17 cellular contexts compared by ENCODE assay signal in genomic region chr5:54415896-54416640, GRCh38. TPM values are rescaled to one million over a fixed set of nuclear protein-coding genes. Genes with fewer than 3 reads are reported as not detected.
A peak's percentile ranks its signal among the peaks of the same experiment; 100 is the strongest.
DNase-seq lines count a peak whose midpoint lies in the region; ATAC-seq, FAIRE-seq and TF ChIP-seq lines count a peak whose summit lies in the region.
"Had no signal": no experiment of that assay in that cellular context is flagged by ENCODE, and none has a peak within 500 bp of the region (broad histone marks: within the 10 kb centered on the region; RNA-seq: fewer than 3 reads in every experiment).

No MANE protein-coding gene starts in this region.

- no peak overlapping the region for H3K9ac ChIP-seq in keratinocyte (ENCODE audit: control insufficient read depth, extremely low read depth, insufficient read depth, low read length)

- DNase-seq in Daoy (ENCODE audit: low read depth) = peak; percentile 4
- DNase-seq in HTR-8/SVneo (ENCODE audit: insufficient read length, low spot score) = no peak
- peak; percentile 39 for DNase-seq in astrocyte of the hippocampus (ENCODE audit: low read depth, low spot score)
- DNase-seq in keratinocyte (ENCODE audit: low read depth, low spot score) = peak; percentile 69
- no peak for DNase-seq in activated T-cell treated with anti-CD3 and anti-CD28 coated beads, Interleukin-2, amount 50 U/mL, for 1 hour
- DNase-seq in NCI-H774 (lab: John Stamatoyannopoulos, UW) = no peak
- DNase-seq: activated CD4-positive, CD25-positive, alpha-beta regulatory T cell treated with anti-CD3 and anti-CD28 coated beads, Interleukin-2, amount 50 U/mL, for 72 hours; activated naive CD4-positive, alpha-beta T cell treated with anti-CD3 and anti-CD28 coated beads, Interleukin-2, amount 10 ng/mL, durations not matched to agents 7 days and 5 days; Calu3; effector CD4-positive, alpha-beta T cell; naive B cell; NCI-H2081; T-helper 17 cell had no signal

- peak overlapping the region; percentile 35 for H3K27ac ChIP-seq in keratinocyte (ENCODE audit: control insufficient read depth, insufficient read depth, low read length)
- H3K27ac ChIP-seq: prostate gland had no signal

- no peaks in the 10 kb centered on the region for H3K9me3 ChIP-seq in keratinocyte (ENCODE audit: control insufficient read depth, low read depth, low read length)
- H3K9me3 ChIP-seq: prostate gland had no signal

- peaks cover 16% of the 10 kb centered on the region for H3K4me1 ChIP-seq in keratinocyte (ENCODE audit: control insufficient read depth, extremely low read depth, insufficient read depth, low read length)
- H3K4me1 ChIP-seq: prostate gland had no signal

- H3K9me1 ChIP-seq in keratinocyte (ENCODE audit: control insufficient read depth, extremely low read depth, insufficient read depth, low read length) = no peaks in the 10 kb centered on the region

- H3K4me2 ChIP-seq in keratinocyte (ENCODE audit: control insufficient read depth, extremely low read depth, insufficient read depth, low read depth, low read length) = peak overlapping the region; percentile 62

- peak; percentile 55 for FAIRE-seq in HTR-8/SVneo (lab: Jason Lieb, UNC)
- peak; percentile 82 for FAIRE-seq in keratinocyte (lab: Jason Lieb, UNC)

- H4K20me1 ChIP-seq in keratinocyte (ENCODE audit: control insufficient read depth, extremely low read depth, insufficient read depth, low read length) = no peaks in the 10 kb centered on the region

- no peaks in the 10 kb centered on the region for H3K79me2 ChIP-seq in keratinocyte (ENCODE audit: control insufficient read depth, insufficient read depth, low read length)

- H3K27me3 ChIP-seq in keratinocyte (ENCODE audit: control insufficient read depth, extremely low read depth, insufficient read depth, low read length) = no peaks in the 10 kb centered on the region

- dilution Hi-C loops in keratinocyte (cut with MboI; ENCODE audit: extremely low pct_ligation_motif_present, low sequenced_read_pairs) = no loop called here

- H3K36me3 ChIP-seq in keratinocyte (ENCODE audit: control insufficient read depth in 2 of 2, extremely low read depth in 1 of 2, insufficient read depth in 2 of 2, low read length in 2 of 2) = no peaks in the 10 kb centered on the region
- H3K36me3 ChIP-seq: prostate gland had no signal

- ATAC-seq in HG02981 (IDR thresholded peaks at IDR 0.05; ENCODE audit: unreplicated experiment) (no peak), HG03354 (IDR thresholded peaks at IDR 0.05; ENCODE audit: poor library complexity, severe bottlenecking, unreplicated experiment) (no peak)
- ATAC-seq: T-helper 17 cell had no signal

- H2AFZ ChIP-seq in keratinocyte (ENCODE audit: control insufficient read depth, low read length) = no peak overlapping the region

- no peak for TF ChIP-seq CTCF in keratinocyte (optimal IDR thresholded peaks at IDR 0.05 in 1 of 3, IDR thresholded peaks at IDR 0.05 in 1 of 3, conservative IDR thresholded peaks at IDR 0.05 in 1 of 3; ENCODE audit: extremely low read depth in 1 of 3, insufficient read depth in 2 of 3, low read length in 3 of 3)

- H3K4me3 ChIP-seq in keratinocyte (ENCODE audit: control insufficient read depth in 2 of 3, extremely low read depth in 1 of 3, insufficient read depth in 2 of 3, low read depth in 1 of 3, low read length in 3 of 3) = no peak overlapping the region
- H3K4me3 ChIP-seq: prostate gland had no signal

RNA-seq across cellular contexts. Expression of gene HSPB3, which starts 39.4 kb away (rescaled TPM):
- 1.3 TPM in 1 of 2 replicates, not detected in the other for total RNA-seq in Daoy (2014; rRNA removed; shearing (Covaris generic))
- 0.08 to 10.0 TPM (median 1.8 TPM) in 3 replicates for polyA plus RNA-seq in keratinocyte
- polyA plus RNA-seq in keratinocyte (2011; ENCODE audit: low read depth) = 3.6 TPM
- polyA plus RNA-seq in keratinocyte (2011; cell fraction: cytosol; rRNA removed) = 1.4 and 1.8 TPM in 2 replicates
- 7.3 and 7.6 TPM in 2 replicates for polyA plus RNA-seq in keratinocyte (2011; cell fraction: nucleus; rRNA removed)
- polyA plus RNA-seq in keratinocyte (2012; ENCODE audit: low replicate concordance) = 0.21 and 5.1 TPM in 2 replicates
- 0.29 to 4.6 TPM (median 1.8 TPM) in 3 replicates for polyA minus RNA-seq in keratinocyte
- polyA minus RNA-seq in keratinocyte (2011; cell fraction: cytosol; rRNA and poly(A)+ RNA removed) = 2.7 TPM
- polyA minus RNA-seq in keratinocyte (2011; cell fraction: nucleus; rRNA and poly(A)+ RNA removed) = 1.1 and 1.5 TPM in 2 replicates
- total RNA-seq: Calu3, T-helper 17 cell had no signal
- polyA plus RNA-seq: liver had no signal

Comparison
In these comparisons a context has a peak if more than half of its experiments do, and no peak if none do; other contexts are left out.
1. DNase-seq: peak in Daoy (single experiment), astrocyte of the hippocampus (single experiment) and keratinocyte (single experiment); none in HTR-8/SVneo (single experiment), activated T-cell treated with anti-CD3 and anti-CD28 coated beads, Interleukin-2, amount 50 U/mL, for 1 hour (single experiment) and NCI-H774 (single experiment).